27 cellular contexts compared by ENCODE assay signal in genomic region chr16:10782628-10783027, GRCh38. TPM values are rescaled to one million over a fixed set of nuclear protein-coding genes. Genes with fewer than 3 reads are reported as not detected.
DNase-seq lines count a peak whose midpoint lies in the region; ATAC-seq, FAIRE-seq and TF ChIP-seq lines count a peak whose summit lies in the region.
"Had no signal": no experiment of that assay in that cellular context is flagged by ENCODE, and none has a peak within 500 bp of the region (broad histone marks: within the 10 kb centered on the region; RNA-seq: fewer than 3 reads in every experiment).

No MANE protein-coding gene starts in this region.

- no peak overlapping the region for H3K27ac ChIP-seq in H1 (ENCODE audit: low read depth, low read length)
- H3K27ac ChIP-seq in left lung: no peak overlapping the region
- H3K27ac ChIP-seq in upper lobe of right lung: no peak overlapping the region
- H3K27ac ChIP-seq: BLaER1 treated with 17β-estradiol and CSF1 and Interleukin-3, amounts not matched to agents 10 nM and 100 nM; Peyer's patch had no signal

- ATAC-seq in left lung: peak; percentile 49
- ATAC-seq in upper lobe of right lung: peak; percentile 62
- no peak for ATAC-seq in GM21723 (IDR thresholded peaks at IDR 0.05; ENCODE audit: unreplicated experiment)

- H3K36me3 ChIP-seq in H1 (ENCODE audit: control insufficient read depth in 2 of 4, insufficient read depth in 4 of 4, low read length in 3 of 4) (no peaks in the 10 kb centered on the region), left lung (no peaks in the 10 kb centered on the region), upper lobe of right lung (no peaks in the 10 kb centered on the region)
- H3K36me3 ChIP-seq: BLaER1 treated with 17β-estradiol and CSF1 and Interleukin-3, amounts not matched to agents 10 nM and 100 nM; Peyer's patch had no signal

- no peak overlapping the region for H3K23ac ChIP-seq in H1 (ENCODE audit: insufficient read length)

- DNase-seq in H1 (ENCODE audit: low read depth in 1 of 2, low spot score in 2 of 2): no peak
- no peak for DNase-seq in left lung
- no peak for DNase-seq in upper lobe of right lung
- no peak for DNase-seq in posterior vena cava (ENCODE audit: low spot score)
- no peak for DNase-seq in stimulated activated CD4-positive, alpha-beta T cell treated with anti-CD3 and anti-CD28 coated beads, Interleukin-15, amount 100 ng/mL, for 24 hours
- DNase-seq: CD4-positive, alpha-beta T cell; DMS79; EL; GDM1; GOT3; HCEC 1CT; NCI-H1092; NCI-H1417 treated with DMSO at 0.1 percent for 48 hours; NCI-H187; NCI-H2081 treated with DMSO at 0.1 percent for 48 hours; NCI-H2171; NCI-H226; NCI-H510A; NCI-H69; Peyer's patch; SHP77 treated with DMSO at 0.1 percent for 48 hours had no signal

- TF ChIP-seq EP300 in Ishikawa (IDR thresholded peaks at IDR 0.05; ENCODE audit: borderline replicate concordance): no peak
- TF ChIP-seq EP300 in H1 (IDR thresholded peaks at IDR 0.05; ENCODE audit: borderline replicate concordance in 1 of 2, low read depth in 2 of 2, low read length in 2 of 2): no peak

- no peaks in the 10 kb centered on the region for H3K4me1 ChIP-seq in H1 (replicated peaks in 1 of 4; ENCODE audit: control insufficient read depth in 3 of 4, insufficient read depth in 4 of 4, low read length in 3 of 4)
- no peaks in the 10 kb centered on the region for H3K4me1 ChIP-seq in left lung
- H3K4me1 ChIP-seq in upper lobe of right lung: no peaks in the 10 kb centered on the region
- H3K4me1 ChIP-seq: Peyer's patch had no signal

- no peaks in the 10 kb centered on the region for H3K79me2 ChIP-seq in H1 (ENCODE audit: control insufficient read depth in 1 of 2, insufficient read depth in 2 of 2, low read length in 2 of 2)

- no peak for FAIRE-seq in H1 (lab: Jason Lieb, UNC)
- FAIRE-seq: A204.1, GM12891 had no signal

- no peak overlapping the region for H3K56ac ChIP-seq in H1 (replicated peaks; ENCODE audit: insufficient read length, low read depth, low read length)

- no peaks in the 10 kb centered on the region for H3K23me2 ChIP-seq in H1 (ENCODE audit: low read depth, low read length)

- H3K9me3 ChIP-seq in H1 (ENCODE audit: insufficient read depth in 2 of 2, low read depth in 1 of 2, low read length in 1 of 2) (peaks cover 0 to 9% of the 10 kb centered on the region in 2 experiments; a peak in 2 of 4 replicates), left lung (no peaks in the 10 kb centered on the region), upper lobe of right lung (no peaks in the 10 kb centered on the region)
- H3K9me3 ChIP-seq: Peyer's patch had no signal

- no peak overlapping the region for H2BK15ac ChIP-seq in H1 (ENCODE audit: low read length)

- no peak overlapping the region for H3K4me2 ChIP-seq in H1 (ENCODE audit: insufficient read depth in 1 of 2, low read depth in 2 of 2, low read length in 2 of 2)

- H4K91ac ChIP-seq in H1 (replicated peaks; ENCODE audit: insufficient read length, low read length): no peak overlapping the region

- H4K20me1 ChIP-seq in H1 (replicated peaks in 1 of 2; ENCODE audit: control insufficient read depth in 1 of 2, insufficient read depth in 2 of 2, low read length in 2 of 2): no peaks in the 10 kb centered on the region
- H4K20me1 ChIP-seq: BLaER1 treated with 17β-estradiol and CSF1 and Interleukin-3, amounts not matched to agents 10 nM and 100 nM had no signal

- CTCF ChIA-PET in H1 (lab: Charles Lee; ENCODE audit: partially characterized antibody): interaction anchor here (0.6 to 1.5 kb wide), 2 partner anchors 123 to 136 kb away, joined by 3 to 5 read pairs; no protein-coding TSS in a partner anchor

- no peak overlapping the region for H2BK5ac ChIP-seq in H1 (ENCODE audit: low read depth, low read length)

- no peak overlapping the region for H2BK120ac ChIP-seq in H1 (replicated peaks; ENCODE audit: low read depth, low read length)

- intact Hi-C loops in left lung (cut with DNase I) (no loop called here), upper lobe of right lung (cut with DNase I) (no loop called here), posterior vena cava (cut with DNase I) (no loop called here)

- H3K9ac ChIP-seq in H1 (replicated peaks in 1 of 4; ENCODE audit: extremely low read depth in 1 of 4, low read depth in 3 of 4, low read length in 3 of 4): no peak overlapping the region
- H3K9ac ChIP-seq: BLaER1 treated with 17β-estradiol and CSF1 and Interleukin-3, amounts not matched to agents 10 nM and 100 nM had no signal

- H3K14ac ChIP-seq in H1 (ENCODE audit: insufficient read length): no peak overlapping the region

- TF ChIP-seq RAD21 in Ishikawa (IDR thresholded peaks at IDR 0.05; ENCODE audit: low read depth) (no peak), H1 (IDR thresholded peaks at IDR 0.05 in 1 of 2, conservative IDR thresholded peaks at IDR 0.05 in 1 of 2; ENCODE audit: low read depth in 2 of 2, low read length in 2 of 2) (no peak)

- POLR2A ChIA-PET in H1 (lab: Charles Lee; ENCODE audit: partially characterized antibody): no interaction called here

- H2BK12ac ChIP-seq in H1 (ENCODE audit: low read depth, low read length): no peak overlapping the region

- no peak for TF ChIP-seq CTCF in H1 (IDR thresholded peaks at IDR 0.05; ENCODE audit: control extremely low read depth in 1 of 3, insufficient read depth in 1 of 3, low read depth in 1 of 3, low read length in 3 of 3)
- no peak for TF ChIP-seq CTCF in left lung (IDR thresholded peaks at IDR 0.05)
- TF ChIP-seq CTCF in upper lobe of right lung (IDR thresholded peaks at IDR 0.05): no peak

- no peak overlapping the region for H2AFZ ChIP-seq in H1 (ENCODE audit: low read length)

- 82% methylated on average over 2 of the region's 2 CpGs; no CpG with 5 or more reads in 1 of the 2 experiments for WGBS in H1 (ENCODE audit: extremely low coverage in 1 of 2, insufficient coverage in 1 of 2, insufficient read length in 1 of 2, insufficient replicate concordance in 2 of 2, low coverage in 1 of 2, low lambda C conversion rate in 2 of 2, missing lambda C conversion rate in 1 of 2), 2 experiments

- H3K4ac ChIP-seq in H1 (replicated peaks; ENCODE audit: insufficient read length, low read depth, low read length): no peak overlapping the region

- no peaks in the 10 kb centered on the region for H3K27me3 ChIP-seq in H1 (replicated peaks in 1 of 4; ENCODE audit: control insufficient read depth in 3 of 4, extremely low read depth in 1 of 4, insufficient read depth in 3 of 4, low read length in 3 of 4)
- H3K27me3 ChIP-seq in left lung: no peaks in the 10 kb centered on the region
- no peaks in the 10 kb centered on the region for H3K27me3 ChIP-seq in upper lobe of right lung
- H3K27me3 ChIP-seq: BLaER1 treated with 17β-estradiol and CSF1 and Interleukin-3, amounts not matched to agents 10 nM and 100 nM; Peyer's patch had no signal

- H3K79me1 ChIP-seq in H1 (ENCODE audit: low read depth, low read length): no peaks in the 10 kb centered on the region

- H4K8ac ChIP-seq in H1 (ENCODE audit: extremely low read depth, insufficient read depth, low read length): no peak overlapping the region

- H3K18ac ChIP-seq in H1 (ENCODE audit: extremely low read depth, low read length): no peak overlapping the region

- H2AK5ac ChIP-seq in H1 (ENCODE audit: low read depth, low read length): no peak overlapping the region

- peak overlapping the region; percentile 61; the same call in 1 of the 2 replicates for H2BK20ac ChIP-seq in H1 (ENCODE audit: low read length)

- no peak for TF ChIP-seq POLR2A in H1 (IDR thresholded peaks at IDR 0.05; ENCODE audit: control extremely low read depth in 1 of 2, low read depth in 2 of 2, low read length in 2 of 2)

- H3K4me3 ChIP-seq in H1 (ENCODE audit: extremely low read depth in 1 of 4, insufficient read depth in 2 of 4, low read depth in 3 of 4, low read length in 4 of 4) (no peak overlapping the region), left lung (no peak overlapping the region), upper lobe of right lung (no peak overlapping the region)
- H3K4me3 ChIP-seq: BLaER1 treated with 17β-estradiol and CSF1 and Interleukin-3, amounts not matched to agents 10 nM and 100 nM; Peyer's patch had no signal

- no peak overlapping the region for H4K5ac ChIP-seq in H1 (ENCODE audit: insufficient read length, low read depth, low read length)

TF ChIP-seq in Ishikawa, 13 proteins besides CTCF, POLR2A, EP300 and RAD21:
- TF ChIP-seq TCF12 (IDR thresholded peaks at IDR 0.05; ENCODE audit: low read depth) (no peak), EGR1 (IDR thresholded peaks at IDR 0.05) (peak; percentile 31; the same call in 1 of the 2 replicates)
TF ChIP-seq in Ishikawa: peak in this region for 1.

TF ChIP-seq in H1, 55 proteins besides CTCF, POLR2A, EP300 and RAD21:
- TF ChIP-seq BCL11A (IDR thresholded peaks at IDR 0.05; ENCODE audit: low read depth in 2 of 2, low read length in 2 of 2): no peak

RNA-seq across cellular contexts. Expression of gene TVP23A, which starts 36.0 kb away (rescaled TPM):
- 3.1 and 3.2 TPM in 2 replicates for total RNA-seq in H1 (2021; fragmentation: NEBNext Ultra II Directional; extraction: Animal tissue kit (Norgen Biotek cat#: 25700))
- polyA plus RNA-seq in H1 (2011; rRNA removed): 2.2 TPM in 2 replicates
- 1.8 TPM for polyA plus RNA-seq in H1 (2011; cell fraction: cytosol; rRNA removed)
- polyA plus RNA-seq in H1 (2011; cell fraction: nucleus; rRNA removed): 1.9 TPM
- polyA plus RNA-seq in H1 (2012, experiment 1 of 2): 1.9 to 3.6 TPM (median 2.1 TPM) in 4 replicates
- polyA plus RNA-seq in H1 (2012, experiment 2 of 2): 1.8 TPM
- 2.0 TPM for polyA plus RNA-seq in H1 (2013, experiment 1 of 2)
- polyA plus RNA-seq in H1 (2013, experiment 2 of 2): 1.5 TPM
- polyA minus RNA-seq in H1 (2011; rRNA and poly(A)+ RNA removed): 2.4 TPM in 2 replicates
- polyA minus RNA-seq in H1 (2011; cell fraction: cytosol; rRNA and poly(A)+ RNA removed): 1.3 TPM
- polyA minus RNA-seq in H1 (2011; cell fraction: nucleus; rRNA and poly(A)+ RNA removed): 1.9 TPM
- under 1 TPM; 0.47 to 0.85 TPM for total RNA-seq in left lung
- total RNA-seq in upper lobe of right lung: 0.69 TPM
- 1 to 10 TPM; 2.1 to 3.7 TPM for total RNA-seq in posterior vena cava
- total RNA-seq: CD4-positive, alpha-beta T cell had no signal
- polyA plus RNA-seq: AG04450 had no signal

RNA-seq across cellular contexts. Expression of gene NUBP1, which starts 39.0 kb away (rescaled TPM):
- total RNA-seq in H1 (2021; fragmentation: NEBNext Ultra II Directional; extraction: Animal tissue kit (Norgen Biotek cat#: 25700)): 28.2 and 32.1 TPM in 2 replicates
- polyA plus RNA-seq in H1 (2011; rRNA removed): 29.1 and 32.2 TPM in 2 replicates
- polyA plus RNA-seq in H1 (2011; cell fraction: cytosol; rRNA removed): 44.5 TPM
- polyA plus RNA-seq in H1 (2011; cell fraction: nucleus; rRNA removed): 26.0 TPM
- polyA plus RNA-seq in H1 (2012, experiment 1 of 2): 34.9 to 38.4 TPM (median 38.1 TPM) in 4 replicates
- polyA plus RNA-seq in H1 (2012, experiment 2 of 2): 35.2 TPM
- 22.9 TPM for polyA plus RNA-seq in H1 (2013, experiment 1 of 2)
- 24.7 TPM for polyA plus RNA-seq in H1 (2013, experiment 2 of 2)
- 24.7 and 29.0 TPM in 2 replicates for polyA minus RNA-seq in H1 (2011; rRNA and poly(A)+ RNA removed)
- polyA minus RNA-seq in H1 (2011; cell fraction: cytosol; rRNA and poly(A)+ RNA removed): 16.5 TPM
- polyA minus RNA-seq in H1 (2011; cell fraction: nucleus; rRNA and poly(A)+ RNA removed): 10.3 TPM
- 10 to 100 TPM; 28.5 to 35.6 TPM for total RNA-seq in left lung
- 33.7 TPM for total RNA-seq in upper lobe of right lung
- 10 to 100 TPM; 27.1 to 29.8 TPM for total RNA-seq in posterior vena cava
